ENCODE assay signal across 9 cellular contexts in genomic region chr19:43483281-43483680, GRCh38. TPM values are rescaled to one million over a fixed set of nuclear protein-coding genes. Genes with fewer than 3 reads are reported as not detected.
"Had no signal": no experiment of that assay in that cellular context is flagged by ENCODE, and none has a peak within 500 bp of the region (broad histone marks: within the 10 kb centered on the region; RNA-seq: fewer than 3 reads in every experiment).

No MANE protein-coding gene starts in this region.

- H3K27ac ChIP-seq: HL-60 had no signal

- H3K27ac Mint-ChIP-seq: IgD-negative memory B cell had no signal

- H3K4me3 ChIP-seq: K562 had no signal

- FAIRE-seq: HepG2, HTR-8/SVneo, K562 had no signal

- H3K4me3 Mint-ChIP-seq: IgD-negative memory B cell had no signal

- H3K9me3 Mint-ChIP-seq: IgD-negative memory B cell had no signal

- H3K27me3 Mint-ChIP-seq: IgD-negative memory B cell had no signal

- ATAC-seq: HepG2, K562 had no signal

- DNase-seq: IMR-90, KBM-7, KG1 had no signal

RNA-seq across cellular contexts. Expression of gene LYPD3, which starts 17.9 kb away (rescaled TPM):
- total RNA-seq: HT1080 had no signal

RNA-seq across cellular contexts. Expression of gene ZNF575, which starts 49.7 kb away (rescaled TPM):
- total RNA-seq: HT1080, IMR-90 had no signal
